ENCODE assay signal across 1 cellular context in genomic region chr16:79146-80054, GRCh38.
TF ChIP-seq lines count a peak whose summit lies in the region.

No MANE protein-coding gene starts in this region.

TF ChIP-seq in SK-N-SH treated with all-trans-retinoic acid at 6 μM for 48 hours, 23 proteins besides CTCF, POLR2A, EP300 and RAD21 (continued from another document):
- TF ChIP-seq, protein P1, sequence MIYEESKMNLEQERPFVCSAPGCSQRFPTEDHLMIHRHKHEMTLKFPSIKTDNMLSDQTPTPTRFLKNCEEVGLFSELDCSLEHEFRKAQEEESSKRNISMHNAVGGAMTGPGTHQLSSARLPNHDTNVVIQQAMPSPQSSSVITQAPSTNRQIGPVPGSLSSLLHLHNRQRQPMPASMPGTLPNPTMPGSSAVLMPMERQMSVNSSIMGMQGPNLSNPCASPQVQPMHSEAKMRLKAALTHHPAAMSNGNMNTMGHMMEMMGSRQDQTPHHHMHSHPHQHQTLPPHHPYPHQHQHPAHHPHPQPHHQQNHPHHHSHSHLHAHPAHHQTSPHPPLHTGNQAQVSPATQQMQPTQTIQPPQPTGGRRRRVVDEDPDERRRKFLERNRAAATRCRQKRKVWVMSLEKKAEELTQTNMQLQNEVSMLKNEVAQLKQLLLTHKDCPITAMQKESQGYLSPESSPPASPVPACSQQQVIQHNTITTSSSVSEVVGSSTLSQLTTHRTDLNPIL (CRISPR knock-in tag; IDR thresholded peaks at IDR 0.05; ENCODE audit: low read depth) = no peak
- TF ChIP-seq ZNF565 (CRISPR knock-in tag; conservative IDR thresholded peaks at IDR 0.05; ENCODE audit: low read depth) (no peak), ISL1 (CRISPR knock-in tag; IDR thresholded peaks at IDR 0.05) (no peak), ESRRG (CRISPR knock-in tag; IDR thresholded peaks at IDR 0.05) (no peak)
TF ChIP-seq in SK-N-SH treated with all-trans-retinoic acid at 6 μM for 48 hours: peak in this region for 0.
